Comparison of ENCODE assay signal across 10 cellular contexts in the genomic region with DNA sequence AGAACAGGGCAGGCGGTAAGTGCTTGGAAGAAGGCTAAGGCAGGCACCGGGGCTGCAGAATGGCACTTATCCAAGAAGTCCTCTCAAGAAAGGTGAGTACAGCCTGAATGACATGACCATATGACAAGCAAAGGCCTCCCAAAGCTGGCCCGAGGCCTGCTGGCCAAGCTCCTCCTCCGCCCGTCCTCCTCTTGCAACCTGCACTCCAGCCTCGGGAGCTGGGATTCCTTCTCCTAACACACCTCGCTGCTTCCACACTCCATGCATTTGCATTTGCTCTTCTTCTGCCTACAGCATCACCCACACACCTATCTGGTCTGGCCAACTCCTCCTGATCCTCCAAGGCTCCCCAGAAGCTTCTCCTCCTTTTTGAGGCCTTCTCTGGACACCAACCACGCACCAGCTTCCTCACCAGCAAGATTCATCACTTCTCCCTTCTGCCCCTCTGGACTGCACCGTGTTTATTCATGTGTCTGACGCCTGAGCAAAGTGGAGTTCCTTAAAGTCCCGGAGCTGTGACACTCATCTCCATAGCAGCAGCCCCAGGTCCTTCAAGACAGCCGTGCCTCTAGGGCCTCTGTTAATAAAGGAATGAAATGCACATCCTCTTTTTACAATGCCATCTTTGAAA. TPM values are rescaled to one million over a fixed set of nuclear protein-coding genes. Genes with fewer than 3 reads are reported as not detected.
DNase-seq lines count a peak whose midpoint lies in the region; ATAC-seq and TF ChIP-seq lines count a peak whose summit lies in the region.
"Had no signal": no experiment of that assay in that cellular context is flagged by ENCODE, and none has a peak within 500 bp of the region (broad histone marks: within the 10 kb centered on the region; RNA-seq: fewer than 3 reads in every experiment).

No MANE protein-coding gene starts in this region.

- no peaks in the 10 kb centered on the region for H3K9me3 ChIP-seq in gastroesophageal sphincter
- H3K9me3 ChIP-seq in parathyroid adenoma (ENCODE audit: control insufficient read depth, low read length), result no peaks in the 10 kb centered on the region
- H3K9me3 ChIP-seq: Peyer's patch had no signal

- TF ChIP-seq EP300 in gastroesophageal sphincter (IDR thresholded peaks at IDR 0.05), result no peak

- in situ Hi-C loops in Caki2 (cut with HindIII; ENCODE audit: low pct_unique_long_range_greater_than_20kb, low sequenced_read_pairs), result no loop called here

- DNase-seq in Caki2 (ENCODE audit: low read depth) (peak; percentile 82), NCI-H526 treated with DMSO at 0.1 percent for 48 hours (lab: John Stamatoyannopoulos, UW) (peak; percentile 50), hepatic stellate cell (ENCODE audit: low spot score) (no peak)
- no peak for DNase-seq in stimulated activated CD4-positive, alpha-beta T cell treated with anti-CD3 and anti-CD28 coated beads, Interleukin-1b, Interleukin-23, amount 100 ng/mL, for 48 hours
- DNase-seq: activated CD8-positive, alpha-beta memory T cell treated with anti-CD3 and anti-CD28 coated beads, Interleukin-2, amount 10 ng/mL, durations not matched to agents 7 days and 5 days; Peyer's patch had no signal

- no peak for TF ChIP-seq CTCF in gastroesophageal sphincter (IDR thresholded peaks at IDR 0.05)
- no peak for TF ChIP-seq CTCF in parathyroid adenoma (IDR thresholded peaks at IDR 0.05)

- H3K27ac ChIP-seq in gastroesophageal sphincter, result peak overlapping the region; percentile 68 to 79 (median 76)
- H3K27ac ChIP-seq in parathyroid adenoma, result no peak overlapping the region

- H3K27me3 ChIP-seq in gastroesophageal sphincter (no peaks in the 10 kb centered on the region), parathyroid adenoma (ENCODE audit: control insufficient read depth, insufficient read depth, low read length) (no peaks in the 10 kb centered on the region)
- H3K27me3 ChIP-seq: Peyer's patch had no signal

- H3K4me3 ChIP-seq in gastroesophageal sphincter, result no peak overlapping the region
- no peak overlapping the region for H3K4me3 ChIP-seq in parathyroid adenoma (ENCODE audit: low read depth, low read length)
- H3K4me3 ChIP-seq: Peyer's patch had no signal

- no peak overlapping the region for H3K9ac ChIP-seq in parathyroid adenoma

- H3K4me2 ChIP-seq in parathyroid adenoma (ENCODE audit: low read length), result no peak overlapping the region

- H3K36me3 ChIP-seq in gastroesophageal sphincter (no peaks in the 10 kb centered on the region), parathyroid adenoma (ENCODE audit: control insufficient read depth, insufficient read depth, low read length) (no peaks in the 10 kb centered on the region)
- H3K36me3 ChIP-seq: Peyer's patch had no signal

- ATAC-seq in gastroesophageal sphincter, result no peak
- no peak for ATAC-seq in GM19463 (IDR thresholded peaks at IDR 0.05; ENCODE audit: unreplicated experiment)
- no peak for ATAC-seq in GM21360 (IDR thresholded peaks at IDR 0.05; ENCODE audit: unreplicated experiment)
- ATAC-seq: activated CD8-positive, alpha-beta memory T cell treated with anti-CD3 and anti-CD28 coated beads, Interleukin-2, amount 10 ng/mL, durations not matched to agents 7 days and 5 days had no signal

- peaks cover 3% of the 10 kb centered on the region for H3K79me2 ChIP-seq in parathyroid adenoma

- H2AFZ ChIP-seq in parathyroid adenoma, result peak overlapping the region; percentile 54

- 52 to 53% methylated on average over 7 to 9 of the region's 12 CpGs for WGBS in gastroesophageal sphincter (ENCODE audit: low coverage in 1 of 2), 2 donors

- H3K4me1 ChIP-seq in gastroesophageal sphincter, result peaks cover 0 to 66% (median 19%) of the 10 kb centered on the region in 3 donors
- peaks cover 3% of the 10 kb centered on the region for H3K4me1 ChIP-seq in parathyroid adenoma
- H3K4me1 ChIP-seq: Peyer's patch had no signal

- no peak for TF ChIP-seq POLR2A in gastroesophageal sphincter (IDR thresholded peaks at IDR 0.05)

RNA-seq across cellular contexts. Expression of gene CNKSR3, which starts 32.3 kb away (rescaled TPM):
- total RNA-seq in Caki2 (2014; rRNA removed; shearing (Covaris generic); ENCODE audit: low replicate concordance), result 23.0 and 27.7 TPM in 2 replicates
- total RNA-seq in gastroesophageal sphincter, result 10 to 100 TPM; 12.9 to 28.9 (median 16.0) TPM
- total RNA-seq: activated CD8-positive, alpha-beta memory T cell treated with anti-CD3 and anti-CD28 coated beads, Interleukin-2, amount 10 ng/mL, durations not matched to agents 7 days and 5 days had no signal

Comparison
In these comparisons a context has a peak if more than half of its experiments do, and no peak if none do; other contexts are left out.
1. DNase-seq: peak in Caki2 (single experiment) and NCI-H526 treated with DMSO at 0.1 percent for 48 hours (single experiment); none in stimulated activated CD4-positive, alpha-beta T cell treated with anti-CD3 and anti-CD28 coated beads, Interleukin-1b, Interleukin-23, amount 100 ng/mL, for 48 hours (single experiment) and hepatic stellate cell (single experiment).